In the genomic region with DNA sequence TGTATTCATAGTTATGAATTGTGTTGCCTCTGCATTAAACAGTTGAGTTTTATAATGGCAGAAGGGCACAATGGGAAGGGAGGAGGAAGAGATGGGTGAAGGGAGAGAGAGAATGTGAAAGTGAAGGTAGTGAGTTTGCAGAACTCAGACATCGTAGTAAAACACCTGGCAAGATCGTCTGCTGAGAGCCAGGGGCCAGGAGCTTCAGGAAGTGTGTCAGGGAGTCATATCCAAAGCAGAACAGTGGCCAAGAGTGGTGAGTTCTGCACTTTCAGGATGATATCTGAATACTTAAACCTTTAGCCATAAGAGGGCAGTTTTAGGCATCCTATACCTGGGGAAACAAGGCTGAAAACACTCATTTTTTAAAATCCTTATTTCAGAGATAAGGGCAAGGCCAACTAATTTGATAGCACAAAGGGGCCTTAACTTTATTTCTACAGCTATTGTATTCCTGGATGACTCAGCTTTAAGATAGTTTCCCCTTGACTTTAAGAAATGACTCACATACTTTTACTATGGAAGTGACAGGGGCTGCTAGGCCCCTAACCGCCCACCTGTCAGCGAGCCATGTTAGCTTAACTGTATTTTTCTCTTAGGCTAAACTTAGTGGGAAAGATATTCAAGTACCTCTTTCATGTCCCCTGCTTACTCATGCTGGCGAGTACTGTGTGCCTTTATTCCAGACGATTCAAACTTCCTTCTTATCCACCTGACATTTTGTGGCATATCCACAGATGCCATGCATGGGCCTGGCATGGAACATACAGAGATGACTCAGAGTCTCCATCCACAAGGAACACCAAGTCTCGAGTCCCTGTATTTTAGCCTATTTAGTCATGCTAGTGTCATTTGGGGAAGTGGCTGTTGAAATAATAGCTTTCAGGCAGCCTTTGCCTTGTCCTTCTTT, we compare ENCODE assay signal across 8 cellular contexts. TPM values are rescaled to one million over a fixed set of nuclear protein-coding genes. Genes with fewer than 3 reads are reported as not detected.
DNase-seq lines count a peak whose midpoint lies in the region; ATAC-seq, FAIRE-seq and TF ChIP-seq lines count a peak whose summit lies in the region.

No MANE protein-coding gene starts in this region.

- no peaks in the 10 kb centered on the region for H3K36me3 Mint-ChIP-seq in nephron (ENCODE audit: low read depth)

- peak; percentile 45 for DNase-seq in DMS53 (lab: John Stamatoyannopoulos, UW)
- no peak for DNase-seq in DMS53 treated with DMSO at 0.1 percent for 48 hours (lab: John Stamatoyannopoulos, UW; ENCODE audit: unreplicated experiment)
- peak; percentile 95 for DNase-seq in bronchial epithelial cell (ENCODE audit: low read depth)
- DNase-seq in urothelium cell line (ENCODE audit: low spot score): peak; percentile 85
- no peak for DNase-seq in SHP77 treated with DMSO at 0.1 percent for 48 hours (lab: John Stamatoyannopoulos, UW)

- H3K4me3 Mint-ChIP-seq in nephron: no peak overlapping the region

- H3K27me3 ChIP-seq in bronchial epithelial cell (ENCODE audit: control insufficient read depth, insufficient read depth, low read length): no peaks in the 10 kb centered on the region

- FAIRE-seq in bronchial epithelial cell (lab: Jason Lieb, UNC): no peak
- FAIRE-seq in urothelium cell line (lab: Jason Lieb, UNC): peak; percentile 20

- H3K4me3 ChIP-seq in bronchial epithelial cell (ENCODE audit: low read depth, low read length): no peak overlapping the region

- H3K9me3 Mint-ChIP-seq in nephron: no peaks in the 10 kb centered on the region

- peak overlapping the region in 2 of 3 experiments; percentile 17 to 54 for H3K27ac Mint-ChIP-seq in nephron

- no peaks in the 10 kb centered on the region for H3K27me3 Mint-ChIP-seq in nephron (ENCODE audit: low read depth)

- TF ChIP-seq CTCF in bronchial epithelial cell (IDR thresholded peaks at IDR 0.05; ENCODE audit: insufficient read depth, low read length, severe bottlenecking) (no peak), nephron (IDR thresholded peaks at IDR 0.05; ENCODE audit: unreplicated experiment in 3 of 3) (no peak)

- peak; percentile 81 for ATAC-seq in HG02973 (IDR thresholded peaks at IDR 0.05; ENCODE audit: unreplicated experiment)
- peak; percentile 66 for ATAC-seq in SK-N-SH treated with all-trans-retinoic acid at 6 μM for 48 hours

- peaks cover 45% of the 10 kb centered on the region for H3K4me1 Mint-ChIP-seq in nephron

- peaks cover 2% of the 10 kb centered on the region for H3K36me3 ChIP-seq in bronchial epithelial cell (ENCODE audit: control insufficient read depth, insufficient read depth, low read length)

TF ChIP-seq in SK-N-SH treated with all-trans-retinoic acid at 6 μM for 48 hours, 23 proteins besides CTCF, POLR2A, EP300 and RAD21:
- TF ChIP-seq PPARA (CRISPR knock-in tag; IDR thresholded peaks at IDR 0.05; ENCODE audit: borderline replicate concordance): no peak
- no peak for TF ChIP-seq ESRRG (CRISPR knock-in tag; IDR thresholded peaks at IDR 0.05)
- no peak for TF ChIP-seq ZFP3 (CRISPR knock-in tag; IDR thresholded peaks at IDR 0.05)
- peak; percentile 16; the same call in 1 of the 2 replicates for TF ChIP-seq ISL1 (CRISPR knock-in tag; IDR thresholded peaks at IDR 0.05)

RNA-seq across cellular contexts. Expression of a gene that starts 53.9 kb away (rescaled TPM):
- total RNA-seq in bronchial epithelial cell: not detected in 2 replicates

Comparison
In these comparisons a context has a peak if more than half of its experiments do, and no peak if none do; other contexts are left out.
1. DNase-seq: peak in DMS53 (single experiment), bronchial epithelial cell (single experiment) and urothelium cell line (single experiment); none in DMS53 treated with DMSO at 0.1 percent for 48 hours (single experiment) and SHP77 treated with DMSO at 0.1 percent for 48 hours (single experiment).